Comparison of ENCODE assay signal across 21 cellular contexts in the genomic region with DNA sequence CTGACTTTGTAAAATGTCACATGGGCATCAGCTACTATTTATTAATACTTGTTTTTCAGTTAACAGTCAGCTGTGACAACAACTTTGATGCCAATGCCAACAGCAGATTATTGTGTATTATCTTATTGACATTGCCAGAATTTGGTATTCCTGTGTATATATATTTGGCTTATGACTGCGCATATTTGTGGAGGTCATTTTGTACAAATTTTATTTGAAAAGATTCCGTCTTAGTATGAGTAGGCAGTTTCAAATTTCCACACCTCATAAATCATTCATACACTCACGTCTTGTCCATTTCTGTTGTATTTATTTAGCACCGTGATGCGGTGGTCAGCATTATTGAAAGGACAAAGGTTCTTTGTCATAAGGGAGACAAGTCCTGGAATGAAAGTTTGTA.
DNase-seq lines count a peak whose midpoint lies in the region; ATAC-seq, FAIRE-seq and TF ChIP-seq lines count a peak whose summit lies in the region.
"Had no signal": no experiment of that assay in that cellular context is flagged by ENCODE, and none has a peak within 500 bp of the region (broad histone marks: within the 10 kb centered on the region; RNA-seq: fewer than 3 reads in every experiment).

No MANE protein-coding gene starts in this region.

- no peak overlapping the region for H2AFZ ChIP-seq in HepG2 (ENCODE audit: low read length)

- no peaks in the 10 kb centered on the region for H3K36me3 Mint-ChIP-seq in chondrocyte (ENCODE audit: low read depth)
- H3K36me3 Mint-ChIP-seq: CD8-positive, alpha-beta T cell; T-cell had no signal

- H4K20me1 ChIP-seq in HepG2 (ENCODE audit: insufficient read depth, low read length): no peaks in the 10 kb centered on the region
- H4K20me1 ChIP-seq: BLaER1 treated with 17β-estradiol and CSF1 and Interleukin-3, amounts not matched to agents 10 nM and 100 nM had no signal

- POLR2A ChIA-PET in HepG2 (lab: Yijun Ruan, JAX): no interaction called here

- in situ Hi-C loops in HepG2 (cut with HindIII; ENCODE audit: extremely low pct_ligation_motif_present, low pct_unique_long_range_greater_than_20kb): no loop called here
- in situ Hi-C loops in astrocyte of the spinal cord (cut with HindIII; ENCODE audit: low sequenced_read_pairs): no loop called here

- H3K27me3 Mint-ChIP-seq in chondrocyte (ENCODE audit: low read depth): no peaks in the 10 kb centered on the region
- H3K27me3 Mint-ChIP-seq: T-cell had no signal

- H3K9me3 ChIP-seq in HepG2 (ENCODE audit: low read length): no peaks in the 10 kb centered on the region
- no peaks in the 10 kb centered on the region for H3K9me3 ChIP-seq in right lobe of liver
- H3K9me3 ChIP-seq: BLaER1 treated with 17β-estradiol and CSF1 and Interleukin-3, amounts not matched to agents 10 nM and 100 nM had no signal

- H3K4me3 ChIP-seq in HepG2 (replicated peaks in 1 of 3; ENCODE audit: insufficient read depth in 1 of 3, low read depth in 2 of 3, low read length in 3 of 3) (no peak overlapping the region), right lobe of liver (no peak overlapping the region), astrocyte of the spinal cord (ENCODE audit: low read depth, low read length) (no peak overlapping the region)
- H3K4me3 ChIP-seq: BLaER1 treated with 17β-estradiol and CSF1 and Interleukin-3, amounts not matched to agents 10 nM and 100 nM had no signal

- no peak overlapping the region for H3K4me3 Mint-ChIP-seq in chondrocyte (ENCODE audit: unreplicated experiment)
- H3K4me3 Mint-ChIP-seq: CD8-positive, alpha-beta T cell; H9; T-cell had no signal

- no peaks in the 10 kb centered on the region for H3K9me3 Mint-ChIP-seq in chondrocyte (ENCODE audit: low read depth)
- H3K9me3 Mint-ChIP-seq: H9 had no signal

- H3K4me1 ChIP-seq in HepG2 (ENCODE audit: insufficient read depth, low read length) (no peaks in the 10 kb centered on the region), right lobe of liver (no peaks in the 10 kb centered on the region)
- H3K4me1 ChIP-seq: BLaER1 treated with 17β-estradiol and CSF1 and Interleukin-3, amounts not matched to agents 10 nM and 100 nM had no signal

- TF ChIP-seq CTCF in HepG2 (CRISPR knock-in tag; IDR thresholded peaks at IDR 0.05) (no peak), right lobe of liver (IDR thresholded peaks at IDR 0.05) (no peak), astrocyte of the spinal cord (IDR thresholded peaks at IDR 0.05; ENCODE audit: low read depth, low read length) (no peak), chondrocyte (IDR thresholded peaks at IDR 0.05) (no peak)

- no peak overlapping the region for H3K4me2 ChIP-seq in HepG2 (ENCODE audit: low read depth, low read length)
- H3K4me2 ChIP-seq: BLaER1 treated with 17β-estradiol and CSF1 and Interleukin-3, amounts not matched to agents 10 nM and 100 nM had no signal

- intact Hi-C loops in HepG2 (cut with micrococcal nuclease; ENCODE audit: unreplicated experiment): no loop called here
- intact Hi-C loops in right lobe of liver (cut with DNase I): no loop called here

- TF ChIP-seq RAD21 in HepG2 (CRISPR knock-in tag; IDR thresholded peaks at IDR 0.05): no peak

- 27% methylated on average over 5 of the region's 5 CpGs for WGBS in HepG2 (ENCODE audit: low lambda C conversion rate)
- 38% methylated on average over 5 of the region's 5 CpGs for WGBS in right lobe of liver (ENCODE audit: insufficient coverage, low coverage, low lambda C conversion rate, missing lambda C conversion rate)

- no peak for TF ChIP-seq POLR2A in HepG2 (IDR thresholded peaks at IDR 0.05; ENCODE audit: insufficient read depth in 1 of 2, low read depth in 2 of 2, low read length in 2 of 2)
- TF ChIP-seq POLR2A in right lobe of liver (IDR thresholded peaks at IDR 0.05): no peak

- TF ChIP-seq EP300 in HepG2 (IDR thresholded peaks at IDR 0.05; ENCODE audit: low read depth in 2 of 2, low read length in 2 of 2) (no peak), HepG2 (CRISPR knock-in tag; IDR thresholded peaks at IDR 0.05; ENCODE audit: borderline replicate concordance) (no peak)

- no peak for FAIRE-seq in HepG2 (lab: Jason Lieb, UNC)
- FAIRE-seq: A204.1 had no signal

- peak; percentile 1 for DNase-seq in HepG2 (ENCODE audit: low spot score)
- no peak for DNase-seq in right lobe of liver
- DNase-seq in NCI-H748 (lab: John Stamatoyannopoulos, UW; ENCODE audit: unreplicated experiment): peak; percentile 52
- DNase-seq in astrocyte of the spinal cord (ENCODE audit: low read depth, low spot score): peak; percentile 8
- no peak for DNase-seq in chondrocyte (ENCODE audit: low spot score)
- DNase-seq in AML-193 (lab: John Stamatoyannopoulos, UW): no peak
- DNase-seq: CD8-positive, alpha-beta T cell; DMS79 treated with DMSO at 0.1 percent for 48 hours; H9; Kasumi-1; NCI-H1105; NCI-H1694 treated with DMSO at 0.1 percent for 48 hours; NCI-H524; NK-92 treated with Interleukin-12 subunit alpha and Interleukin-12 subunit beta, amount 100 ng/mL, for 24 hours; Right ventricle myocardium superior; T-cell had no signal

- H3K27ac ChIP-seq in HepG2 (ENCODE audit: extremely low read length, insufficient read depth, low read length) (no peak overlapping the region), right lobe of liver (no peak overlapping the region)
- H3K27ac ChIP-seq: BLaER1 treated with 17β-estradiol and CSF1 and Interleukin-3, amounts not matched to agents 10 nM and 100 nM had no signal

- CTCF ChIA-PET in HepG2 (lab: Yijun Ruan, JAX; ENCODE audit: low intra/inter-chr PET ratio, low total read pairs): no interaction called here

- H3K4me1 Mint-ChIP-seq in chondrocyte (ENCODE audit: low read depth): peaks cover 2% of the 10 kb centered on the region
- H3K4me1 Mint-ChIP-seq: H9, T-cell had no signal

- H3K27me3 ChIP-seq in HepG2 (ENCODE audit: control insufficient read depth in 1 of 2, insufficient read depth in 2 of 2, low read length in 2 of 2) (no peaks in the 10 kb centered on the region), right lobe of liver (no peaks in the 10 kb centered on the region)
- H3K27me3 ChIP-seq: BLaER1 treated with 17β-estradiol and CSF1 and Interleukin-3, amounts not matched to agents 10 nM and 100 nM had no signal

- no peak overlapping the region for H3K27ac Mint-ChIP-seq in chondrocyte (ENCODE audit: unreplicated experiment)
- H3K27ac Mint-ChIP-seq: CD8-positive, alpha-beta T cell; H9; T-cell had no signal

- H3K79me2 ChIP-seq in HepG2 (ENCODE audit: insufficient read depth, low read length): no peaks in the 10 kb centered on the region

- H3K9ac ChIP-seq in HepG2 (ENCODE audit: insufficient read depth, low read depth, low read length): no peak overlapping the region
- H3K9ac ChIP-seq: BLaER1 treated with 17β-estradiol and CSF1 and Interleukin-3, amounts not matched to agents 10 nM and 100 nM had no signal

- no TSS peak for BruUV-seq in HepG2 (replicated peaks; lab: Mats Ljungman, UMichigan)

- ATAC-seq in HepG2 (no peak), right lobe of liver (no peak), HG03196 (IDR thresholded peaks at IDR 0.05; ENCODE audit: unreplicated experiment) (no peak), GM21576 (IDR thresholded peaks at IDR 0.05; ENCODE audit: unreplicated experiment) (no peak)
- ATAC-seq: CD8-positive, alpha-beta T cell; SK-N-SH treated with all-trans-retinoic acid at 6 μM for 48 hours; T-cell had no signal

- H3K36me3 ChIP-seq in HepG2 (replicated peaks in 1 of 2; ENCODE audit: control insufficient read depth in 1 of 2, insufficient read depth in 2 of 2, low read length in 2 of 2) (no peaks in the 10 kb centered on the region), right lobe of liver (no peaks in the 10 kb centered on the region)
- H3K36me3 ChIP-seq: BLaER1 treated with 17β-estradiol and CSF1 and Interleukin-3, amounts not matched to agents 10 nM and 100 nM had no signal

TF ChIP-seq in HepG2, 621 proteins besides CTCF, POLR2A, EP300 and RAD21:
- TF ChIP-seq GATA4 (IDR thresholded peaks at IDR 0.05; ENCODE audit: borderline replicate concordance, low read depth) (no peak), ELF4 (CRISPR knock-in tag; IDR thresholded peaks at IDR 0.05; ENCODE audit: borderline replicate concordance) (no peak), ZNF33A (CRISPR knock-in tag; IDR thresholded peaks at IDR 0.05; ENCODE audit: borderline replicate concordance) (no peak), ZSCAN25 (CRISPR knock-in tag; IDR thresholded peaks at IDR 0.05) (no peak), THYN1 (CRISPR knock-in tag; IDR thresholded peaks at IDR 0.05; ENCODE audit: borderline replicate concordance, low read depth) (no peak), ZNF441 (CRISPR knock-in tag; IDR thresholded peaks at IDR 0.05; ENCODE audit: borderline replicate concordance) (no peak)

Comparison
In these comparisons a context has a peak if more than half of its experiments do, and no peak if none do; other contexts are left out.
1. DNase-seq: peak in HepG2 (single experiment), NCI-H748 (single experiment) and astrocyte of the spinal cord (single experiment); none in right lobe of liver (0 of 3), chondrocyte (single experiment) and AML-193 (0 of 2).